In the genomic region with DNA sequence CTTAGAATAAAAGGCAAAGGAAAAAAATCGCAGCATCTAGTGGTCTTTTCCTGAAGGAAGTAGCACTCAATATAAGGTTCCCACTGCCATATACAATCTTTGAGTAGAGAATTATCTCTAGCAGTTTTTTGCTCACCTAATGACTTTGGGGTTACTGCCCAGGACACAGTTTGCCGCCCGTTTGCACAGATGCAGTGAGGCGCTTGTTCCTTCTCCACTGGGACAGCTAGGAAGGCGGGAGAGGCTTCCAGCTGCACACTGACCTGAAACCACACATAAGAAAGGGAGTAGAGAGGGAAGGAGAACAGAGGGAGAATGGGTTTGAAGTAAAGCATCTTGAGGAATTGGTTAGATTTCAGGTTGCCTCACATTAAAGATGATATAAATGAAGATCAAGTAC, we compare ENCODE assay signal across 27 cellular contexts. TPM values are rescaled to one million over a fixed set of nuclear protein-coding genes. Genes with fewer than 3 reads are reported as not detected.
DNase-seq lines count a peak whose midpoint lies in the region; ATAC-seq, FAIRE-seq and TF ChIP-seq lines count a peak whose summit lies in the region.
"Had no signal": no experiment of that assay in that cellular context is flagged by ENCODE, and none has a peak within 500 bp of the region (broad histone marks: within the 10 kb centered on the region; RNA-seq: fewer than 3 reads in every experiment).

No MANE protein-coding gene starts in this region.

- H3K9me3 Mint-ChIP-seq in central memory CD8-positive, alpha-beta T cell: no peaks in the 10 kb centered on the region
- H3K9me3 Mint-ChIP-seq: CD4-positive, alpha-beta T cell had no signal

- no peak overlapping the region for H2AFZ ChIP-seq in HepG2 (ENCODE audit: low read length)

- TF ChIP-seq POLR2A in HepG2 (IDR thresholded peaks at IDR 0.05; ENCODE audit: insufficient read depth in 1 of 2, low read depth in 2 of 2, low read length in 2 of 2) (no peak), right lobe of liver (IDR thresholded peaks at IDR 0.05) (no peak), spleen (IDR thresholded peaks at IDR 0.05) (no peak)

- WGBS in HepG2 (ENCODE audit: low lambda C conversion rate): 93% methylated on average over 5 of the region's 5 CpGs
- WGBS in right lobe of liver (ENCODE audit: insufficient coverage, low coverage, low lambda C conversion rate, missing lambda C conversion rate): 84% methylated on average over 5 of the region's 5 CpGs
- 91% methylated on average over 5 of the region's 5 CpGs for whole genome bisulfite sequencing in liver
- 68 to 81% (median 78%) methylated on average over 5 of the region's 5 CpGs for WGBS in spleen, 5 donors

- DNase-seq in HepG2 (ENCODE audit: low spot score) (no peak), right lobe of liver (no peak), NOMO-1 treated with dmso at 0.1 percent for 144 hours (lab: John Stamatoyannopoulos, UW; ENCODE audit: unreplicated experiment) (no peak), spleen (no peak)
- DNase-seq in central memory CD8-positive, alpha-beta T cell (ENCODE audit: low spot score in 2 of 2): no peak
- DNase-seq: AML-193; CD4-positive, alpha-beta T cell; CD8-positive, alpha-beta memory T cell; COR-L47; DMS 273 treated with DMSO at 0.1 percent for 48 hours; DMS153; DMS53; DMS79; DND-41; EL; GDM1 had no signal

- H3K27ac Mint-ChIP-seq in central memory CD8-positive, alpha-beta T cell (ENCODE audit: low read depth): peak overlapping the region; percentile 6
- H3K27ac Mint-ChIP-seq: B cell; CD4-positive, alpha-beta T cell had no signal

- no peak overlapping the region for H3K4me3 ChIP-seq in HepG2 (replicated peaks in 1 of 3; ENCODE audit: insufficient read depth in 1 of 3, low read depth in 2 of 3, low read length in 3 of 3)
- H3K4me3 ChIP-seq in right lobe of liver: no peak overlapping the region
- H3K4me3 ChIP-seq in liver (ENCODE audit: low read depth in 1 of 3, low read length in 3 of 3): no peak overlapping the region
- H3K4me3 ChIP-seq in spleen: no peak overlapping the region
- H3K4me3 ChIP-seq: A549; BLaER1 treated with 17β-estradiol and CSF1 and Interleukin-3, amounts not matched to agents 10 nM and 100 nM; GM12878 had no signal

- FAIRE-seq in HepG2 (lab: Jason Lieb, UNC): no peak
- FAIRE-seq: A549, GM12878, GM18507 had no signal

- peaks cover 56% of the 10 kb centered on the region for H4K20me1 ChIP-seq in HepG2 (ENCODE audit: insufficient read depth, low read length)
- H4K20me1 ChIP-seq: BLaER1 treated with 17β-estradiol and CSF1 and Interleukin-3, amounts not matched to agents 10 nM and 100 nM had no signal

- ATAC-seq in HepG2 (peak; percentile 2; the same call in 2 of the 3 replicates), right lobe of liver (no peak)
- no peak for ATAC-seq in central memory CD8-positive, alpha-beta T cell (replicated peaks; ENCODE audit: extremely low read depth, poor library complexity, severe bottlenecking)
- ATAC-seq: A549, GM12878 had no signal

- H3K4me1 ChIP-seq in HepG2 (ENCODE audit: insufficient read depth, low read length): peaks cover 40% of the 10 kb centered on the region
- no peaks in the 10 kb centered on the region for H3K4me1 ChIP-seq in right lobe of liver
- H3K4me1 ChIP-seq in liver (ENCODE audit: control insufficient read depth in 4 of 4, insufficient read depth in 4 of 4, low read length in 3 of 4): no peaks in the 10 kb centered on the region
- peaks cover 0 to 7% (median 0%) of the 10 kb centered on the region in 6 donors for H3K4me1 ChIP-seq in spleen
- H3K4me1 ChIP-seq: A549; BLaER1 treated with 17β-estradiol and CSF1 and Interleukin-3, amounts not matched to agents 10 nM and 100 nM had no signal

- in situ Hi-C loops in HepG2 (cut with HindIII; ENCODE audit: extremely low pct_ligation_motif_present, low pct_unique_long_range_greater_than_20kb): no loop called here

- no peaks in the 10 kb centered on the region for H3K27me3 Mint-ChIP-seq in central memory CD8-positive, alpha-beta T cell
- H3K27me3 Mint-ChIP-seq: B cell; CD4-positive, alpha-beta T cell had no signal

- peaks cover 41% of the 10 kb centered on the region for H3K79me2 ChIP-seq in HepG2 (ENCODE audit: insufficient read depth, low read length)

- no peak overlapping the region for H3K4me3 Mint-ChIP-seq in central memory CD8-positive, alpha-beta T cell
- H3K4me3 Mint-ChIP-seq: B cell; CD4-positive, alpha-beta T cell; CD8-positive, alpha-beta memory T cell had no signal

- POLR2A ChIA-PET in HepG2 (lab: Yijun Ruan, JAX): no interaction called here

- H3K9me3 ChIP-seq in HepG2 (ENCODE audit: low read length) (no peaks in the 10 kb centered on the region), right lobe of liver (no peaks in the 10 kb centered on the region), liver (ENCODE audit: control insufficient read depth in 4 of 4, low read length in 3 of 4) (no peaks in the 10 kb centered on the region), spleen (peaks cover 0 to 2% (median 0%) of the 10 kb centered on the region in 8 donors)
- H3K9me3 ChIP-seq: A549 had no signal

- H3K9ac ChIP-seq in HepG2 (ENCODE audit: insufficient read depth, low read depth, low read length) (no peak overlapping the region), liver (ENCODE audit: low read depth in 1 of 2, low read length in 2 of 2) (no peak overlapping the region)
- H3K9ac ChIP-seq: BLaER1 treated with 17β-estradiol and CSF1 and Interleukin-3, amounts not matched to agents 10 nM and 100 nM had no signal

- H3K27me3 ChIP-seq in HepG2 (ENCODE audit: control insufficient read depth in 1 of 2, insufficient read depth in 2 of 2, low read length in 2 of 2) (no peaks in the 10 kb centered on the region), right lobe of liver (no peaks in the 10 kb centered on the region), liver (ENCODE audit: control insufficient read depth in 4 of 4, insufficient read depth in 4 of 4, low read length in 3 of 4) (no peaks in the 10 kb centered on the region), spleen (replicated peaks in 1 of 7) (no peaks in the 10 kb centered on the region)
- H3K27me3 ChIP-seq: BLaER1 treated with 17β-estradiol and CSF1 and Interleukin-3, amounts not matched to agents 10 nM and 100 nM had no signal

- CTCF ChIA-PET in HepG2 (lab: Yijun Ruan, JAX; ENCODE audit: low intra/inter-chr PET ratio, low total read pairs): no interaction called here

- peaks cover 38% of the 10 kb centered on the region for H3K4me1 Mint-ChIP-seq in central memory CD8-positive, alpha-beta T cell
- H3K4me1 Mint-ChIP-seq: B cell had no signal

- no peak overlapping the region for H3K27ac ChIP-seq in HepG2 (ENCODE audit: extremely low read length, insufficient read depth, low read length)
- no peak overlapping the region for H3K27ac ChIP-seq in right lobe of liver
- no peak overlapping the region for H3K27ac ChIP-seq in liver (ENCODE audit: low read depth in 1 of 2, low read length in 2 of 2)
- H3K27ac ChIP-seq in spleen: no peak overlapping the region
- H3K27ac ChIP-seq: 22Rv1; A549; BLaER1 treated with 17β-estradiol and CSF1 and Interleukin-3, amounts not matched to agents 10 nM and 100 nM; C4-2B had no signal

- TF ChIP-seq RAD21 in HepG2 (CRISPR knock-in tag; IDR thresholded peaks at IDR 0.05) (no peak), liver (IDR thresholded peaks at IDR 0.05) (no peak)

- H3K36me3 ChIP-seq in HepG2 (replicated peaks in 1 of 2; ENCODE audit: control insufficient read depth in 1 of 2, insufficient read depth in 2 of 2, low read length in 2 of 2) (peaks cover 27 to 89% of the 10 kb centered on the region in 2 experiments), right lobe of liver (peaks cover 6 to 100% (median 58%) of the 10 kb centered on the region in 4 donors), liver (ENCODE audit: control insufficient read depth in 4 of 4, insufficient read depth in 3 of 4, low read depth in 1 of 4, low read length in 3 of 4) (peaks cover 11 to 91% (median 83%) of the 10 kb centered on the region in 4 donors), spleen (peaks cover 0 to 88% (median 34%) of the 10 kb centered on the region in 6 donors)

- intact Hi-C loops in HepG2 (cut with micrococcal nuclease; ENCODE audit: unreplicated experiment): no loop called here
- intact Hi-C loops in right lobe of liver (cut with DNase I): no loop called here
- intact Hi-C loops in spleen (cut with DNase I; ENCODE audit: low total_unique reads): no loop called here

- TF ChIP-seq EP300 in HepG2 (IDR thresholded peaks at IDR 0.05; ENCODE audit: low read depth in 2 of 2, low read length in 2 of 2) (no peak), HepG2 (CRISPR knock-in tag; IDR thresholded peaks at IDR 0.05; ENCODE audit: borderline replicate concordance) (no peak)

- peaks cover 11% of the 10 kb centered on the region for H3K36me3 Mint-ChIP-seq in central memory CD8-positive, alpha-beta T cell (ENCODE audit: insufficient read depth)

- BruUV-seq in HepG2 (replicated peaks; lab: Mats Ljungman, UMichigan): no TSS peak

- TF ChIP-seq CTCF in HepG2 (CRISPR knock-in tag; IDR thresholded peaks at IDR 0.05) (no peak), right lobe of liver (IDR thresholded peaks at IDR 0.05) (no peak), liver (IDR thresholded peaks at IDR 0.05; ENCODE audit: low read depth, low read length, missing input control) (no peak), spleen (IDR thresholded peaks at IDR 0.05 in 8 of 11, conservative IDR thresholded peaks at IDR 0.05 in 3 of 11) (no peak)

- no peak overlapping the region for H3K4me2 ChIP-seq in HepG2 (ENCODE audit: low read depth, low read length)
- H3K4me2 ChIP-seq: A549; BLaER1 treated with 17β-estradiol and CSF1 and Interleukin-3, amounts not matched to agents 10 nM and 100 nM had no signal

RNA-seq across cellular contexts. Expression of gene A2M, which starts 25.5 kb away (rescaled TPM):
- total RNA-seq in HepG2 (2016; rRNA removed; fragmentation: Illumina TruSeq; extraction: Trizol): 1,675 and 2,807 TPM in 2 replicates
- 234 and 270 TPM in 2 replicates for total RNA-seq in HepG2 (2016; cell fraction: cytosol; rRNA removed; fragmentation: Illumina TruSeq; extraction: Trizol; ENCODE audit: low read depth)
- total RNA-seq in HepG2 (2016; cell fraction: insoluble cytoplasmic fraction; rRNA removed; fragmentation: Illumina TruSeq; extraction: Trizol): 1,476 and 2,691 TPM in 2 replicates
- 813 and 957 TPM in 2 replicates for total RNA-seq in HepG2 (2016; cell fraction: membrane; rRNA removed; fragmentation: Illumina TruSeq; extraction: Trizol)
- 2,507 and 2,973 TPM in 2 replicates for total RNA-seq in HepG2 (2016; cell fraction: nucleus; rRNA removed; fragmentation: Illumina TruSeq; extraction: Trizol)
- polyA plus RNA-seq in HepG2 (2011; rRNA removed): 6,551 and 8,760 TPM in 2 replicates
- polyA plus RNA-seq in HepG2 (2011; cell fraction: cytosol; rRNA removed): 4,485 and 9,624 TPM in 2 replicates
- polyA plus RNA-seq in HepG2 (2011; cell fraction: nucleus; rRNA removed): 2,489 and 3,325 TPM in 2 replicates
- polyA plus RNA-seq in HepG2 (2012): 4,336 and 6,335 TPM in 2 replicates
- 214 and 262 TPM in 2 replicates for polyA plus RNA-seq in HepG2 (2016; cell fraction: cytosol; fragmentation: Illumina TruSeq; extraction: Trizol; ENCODE audit: low read depth)
- 1,149 and 1,250 TPM in 2 replicates for polyA plus RNA-seq in HepG2 (2016; cell fraction: insoluble cytoplasmic fraction; fragmentation: Illumina TruSeq; extraction: Trizol; ENCODE audit: low read depth)
- 465 and 618 TPM in 2 replicates for polyA plus RNA-seq in HepG2 (2016; cell fraction: membrane; fragmentation: Illumina TruSeq; extraction: Trizol; ENCODE audit: low read depth)
- 2,564 and 2,683 TPM in 2 replicates for polyA plus RNA-seq in HepG2 (2016; cell fraction: nucleus; fragmentation: Illumina TruSeq; extraction: Trizol; ENCODE audit: insufficient read depth, low read depth)
- polyA minus RNA-seq in HepG2 (2011; rRNA and poly(A)+ RNA removed; ENCODE audit: low replicate concordance): 3.9 and 4,519 TPM in 2 replicates
- polyA minus RNA-seq in HepG2 (2011; cell fraction: cytosol; rRNA and poly(A)+ RNA removed): 3,071 and 7,219 TPM in 2 replicates
- polyA minus RNA-seq in HepG2 (2011; cell fraction: nucleus; rRNA and poly(A)+ RNA removed): 2,321 and 4,395 TPM in 2 replicates
- 1,000 to 10,000 TPM in 5 of 6 experiments, 100 to 1,000 TPM in 1; 978 to 3,352 (median 2,507) TPM for total RNA-seq in right lobe of liver
- total RNA-seq in liver: 1,000 to 10,000 TPM; 1,731 to 2,199 TPM
- 1,000 to 10,000 TPM; 1,904 to 2,622 TPM for polyA plus RNA-seq in liver
- 100 to 1,000 TPM; 348 to 975 (median 429) TPM for total RNA-seq in spleen
- polyA plus RNA-seq in spleen: 10 to 100 TPM; 28.9 to 75.1 (median 61.5) TPM
- total RNA-seq: A172; B cell; CD4-positive, alpha-beta T cell; Daoy; G401 had no signal
- polyA plus RNA-seq: A549 had no signal
